ENCODE assay signal across 23 cellular contexts in genomic region chr10:44457259-44457658, GRCh38.
DNase-seq lines count a peak whose midpoint lies in the region; ATAC-seq, FAIRE-seq and TF ChIP-seq lines count a peak whose summit lies in the region.
"Had no signal": no experiment of that assay in that cellular context is flagged by ENCODE, and none has a peak within 500 bp of the region (broad histone marks: within the 10 kb centered on the region; RNA-seq: fewer than 3 reads in every experiment).

No MANE protein-coding gene starts in this region.

- H3K79me2 ChIP-seq in DOHH2 (ENCODE audit: control insufficient read depth, low read length) (no peaks in the 10 kb centered on the region), astrocyte (ENCODE audit: insufficient read depth, low read length) (no peaks in the 10 kb centered on the region)

- no peak for TF ChIP-seq POLR2A in gastrocnemius medialis (IDR thresholded peaks at IDR 0.05)

- no peak overlapping the region for H3K27ac ChIP-seq in DOHH2 (ENCODE audit: low read depth, low read length)
- H3K27ac ChIP-seq in HL-60 (replicated peaks) = no peak overlapping the region
- H3K27ac ChIP-seq in astrocyte (ENCODE audit: low read depth, low read length) = no peak overlapping the region
- no peak overlapping the region for H3K27ac ChIP-seq in lower lobe of right lung
- H3K27ac ChIP-seq in gastrocnemius medialis = no peak overlapping the region
- H3K27ac ChIP-seq: SJSA1 had no signal

- H3K9me2 ChIP-seq in DOHH2 (replicated peaks; ENCODE audit: control insufficient read depth, low read length) = no peaks in the 10 kb centered on the region

- H3K27me3 ChIP-seq in DOHH2 (ENCODE audit: control insufficient read depth, low read length) (no peaks in the 10 kb centered on the region), HL-60 (ENCODE audit: insufficient read depth, poor library complexity, severe bottlenecking) (no peaks in the 10 kb centered on the region), astrocyte (ENCODE audit: insufficient read depth, low read length) (no peaks in the 10 kb centered on the region), lower lobe of right lung (ENCODE audit: low read depth) (no peaks in the 10 kb centered on the region), gastrocnemius medialis (no peaks in the 10 kb centered on the region)
- H3K27me3 ChIP-seq: SJSA1 had no signal

- H3K4me1 ChIP-seq in DOHH2 (ENCODE audit: control insufficient read depth, low read length) (no peaks in the 10 kb centered on the region), astrocyte (ENCODE audit: insufficient read depth, low read length) (no peaks in the 10 kb centered on the region), lower lobe of right lung (no peaks in the 10 kb centered on the region), gastrocnemius medialis (peaks cover 0 to 4% of the 10 kb centered on the region in 2 donors)
- H3K4me1 ChIP-seq: SJSA1 had no signal

- H3K9me3 Mint-ChIP-seq in astrocyte (ENCODE audit: unreplicated experiment) (peaks cover 7% of the 10 kb centered on the region), neural crest cell (peaks cover 15% of the 10 kb centered on the region)

- TF ChIP-seq CTCF in DOHH2 (IDR thresholded peaks at IDR 0.05; ENCODE audit: low read depth, low read length, poor library complexity, severe bottlenecking) (peak; percentile 38), HL-60 (IDR thresholded peaks at IDR 0.05; ENCODE audit: insufficient read depth, low read length) (peak; percentile 2), astrocyte (IDR thresholded peaks at IDR 0.05; ENCODE audit: insufficient read depth, low read depth, low read length) (peak; percentile 7), neural crest cell (conservative IDR thresholded peaks at IDR 0.05) (peak; percentile 27), lower lobe of right lung (IDR thresholded peaks at IDR 0.05) (no peak), gastrocnemius medialis (IDR thresholded peaks at IDR 0.05 in 4 of 5, conservative IDR thresholded peaks at IDR 0.05 in 1 of 5) (no peak)

- ATAC-seq in HG03095 (IDR thresholded peaks at IDR 0.05; ENCODE audit: unreplicated experiment) (no peak), lower lobe of right lung (no peak), gastrocnemius medialis (no peak)
- ATAC-seq: left cardiac atrium; natural killer cell; stimulated activated effector memory CD8-positive, alpha-beta T cell treated with anti-CD3 and anti-CD28 coated beads, Interleukin-12 subunit alpha, Interleukin-12 subunit beta, amount 100 ng/mL, for 72 hours had no signal

- intact Hi-C loops in lower lobe of right lung (cut with DNase I) (no loop called here), gastrocnemius medialis (cut with DNase I; ENCODE audit: low total_unique reads) (no loop called here)

- H3K36me3 ChIP-seq in DOHH2 (ENCODE audit: control insufficient read depth, low read length) (no peaks in the 10 kb centered on the region), astrocyte (ENCODE audit: insufficient read depth, low read length) (no peaks in the 10 kb centered on the region), lower lobe of right lung (no peaks in the 10 kb centered on the region), gastrocnemius medialis (no peaks in the 10 kb centered on the region)
- H3K36me3 ChIP-seq: SJSA1 had no signal

- H3K9ac ChIP-seq in astrocyte (ENCODE audit: low read length) = no peak overlapping the region

- in situ Hi-C loops in gastrocnemius medialis (cut with MboI; ENCODE audit: low sequenced_read_pairs in 4 of 4) = no loop called here

- H2AFZ ChIP-seq in astrocyte (ENCODE audit: low read depth, low read length) = no peak overlapping the region

- H3K9me3 ChIP-seq in DOHH2 (ENCODE audit: control insufficient read depth, insufficient read depth, low read length) (no peaks in the 10 kb centered on the region), astrocyte (ENCODE audit: insufficient read depth, low read depth, low read length) (no peaks in the 10 kb centered on the region), lower lobe of right lung (no peaks in the 10 kb centered on the region), gastrocnemius medialis (no peaks in the 10 kb centered on the region)

- H3K27me3 Mint-ChIP-seq in astrocyte (ENCODE audit: low read depth, unreplicated experiment) = peaks cover 8% of the 10 kb centered on the region
- no peaks in the 10 kb centered on the region for H3K27me3 Mint-ChIP-seq in neural crest cell (ENCODE audit: low read depth)

- H3K36me3 Mint-ChIP-seq in astrocyte (ENCODE audit: low read depth, unreplicated experiment) = no peaks in the 10 kb centered on the region
- H3K36me3 Mint-ChIP-seq in neural crest cell (ENCODE audit: low read depth) = no peaks in the 10 kb centered on the region
- H3K36me3 Mint-ChIP-seq: CD8-positive, alpha-beta memory T cell; natural killer cell; stimulated activated effector memory CD8-positive, alpha-beta T cell treated with anti-CD3 and anti-CD28 coated beads, Interleukin-12 subunit alpha, Interleukin-12 subunit beta, amount 100 ng/mL, for 72 hours had no signal

- H3K4me3 ChIP-seq in DOHH2 (ENCODE audit: low read length) = no peak overlapping the region
- H3K4me3 ChIP-seq in HL-60 (replicated peaks; ENCODE audit: insufficient read depth, low read length) = no peak overlapping the region
- no peak overlapping the region for H3K4me3 ChIP-seq in astrocyte (ENCODE audit: insufficient read depth, low read depth, low read length)
- no peak overlapping the region for H3K4me3 ChIP-seq in lower lobe of right lung
- no peak overlapping the region for H3K4me3 ChIP-seq in gastrocnemius medialis
- H3K4me3 ChIP-seq: SJSA1 had no signal

- H4K20me1 ChIP-seq in DOHH2 (ENCODE audit: control insufficient read depth, insufficient read depth, low read depth, low read length) (no peaks in the 10 kb centered on the region), astrocyte (ENCODE audit: insufficient read depth, low read length) (no peaks in the 10 kb centered on the region)

- DNase-seq in HL-60 (ENCODE audit: low read depth in 1 of 2, low spot score in 1 of 2) (no peak), astrocyte (ENCODE audit: low read depth) (no peak), neural crest cell (ENCODE audit: low read depth, low spot score) (no peak), lower lobe of right lung (no peak), gastrocnemius medialis (no peak)
- DNase-seq: activated CD4-positive, alpha-beta T cell treated with anti-CD3 and anti-CD28 coated beads, Interleukin-2, amount 50 U/mL, for 48 hours; activated naive CD4-positive, alpha-beta T cell treated with Interleukin-2 at 50 U/mL for 16 hours; activated T-cell treated with anti-CD3 and anti-CD28 coated beads for 4 hours; amygdala; CD8-positive, alpha-beta memory T cell; central memory CD4-positive, alpha-beta T cell; left cardiac atrium; mesendoderm; natural killer cell; NCI-H146; NCI-H2171; NCI-H82; T-helper 2 cell had no signal

- H3K4me2 ChIP-seq in DOHH2 (ENCODE audit: low read length) (no peak overlapping the region), astrocyte (ENCODE audit: low read length) (no peak overlapping the region)

- no peak for FAIRE-seq in astrocyte (lab: Jason Lieb, UNC)
- FAIRE-seq: H54 had no signal

- no peaks in the 10 kb centered on the region for H3K4me1 Mint-ChIP-seq in astrocyte (ENCODE audit: low read depth, unreplicated experiment)
- H3K4me1 Mint-ChIP-seq in neural crest cell = peaks cover 10% of the 10 kb centered on the region
- H3K4me1 Mint-ChIP-seq: CD8-positive, alpha-beta memory T cell; natural killer cell; stimulated activated effector memory CD8-positive, alpha-beta T cell treated with anti-CD3 and anti-CD28 coated beads, Interleukin-12 subunit alpha, Interleukin-12 subunit beta, amount 100 ng/mL, for 72 hours had no signal

- no peaks in the 10 kb centered on the region for H3F3A ChIP-seq in DOHH2 (ENCODE audit: control insufficient read depth, insufficient read depth)

- H3K4me3 Mint-ChIP-seq in astrocyte (ENCODE audit: unreplicated experiment) (no peak overlapping the region), neural crest cell (no peak overlapping the region)
- H3K4me3 Mint-ChIP-seq: CD8-positive, alpha-beta memory T cell; natural killer cell; stimulated activated effector memory CD8-positive, alpha-beta T cell treated with anti-CD3 and anti-CD28 coated beads, Interleukin-12 subunit alpha, Interleukin-12 subunit beta, amount 100 ng/mL, for 72 hours had no signal

- H3K27ac Mint-ChIP-seq in astrocyte (ENCODE audit: unreplicated experiment) = no peak overlapping the region
- no peak overlapping the region for H3K27ac Mint-ChIP-seq in neural crest cell (ENCODE audit: unreplicated experiment)
- H3K27ac Mint-ChIP-seq: CD8-positive, alpha-beta memory T cell; natural killer cell; stimulated activated effector memory CD8-positive, alpha-beta T cell treated with anti-CD3 and anti-CD28 coated beads, Interleukin-12 subunit alpha, Interleukin-12 subunit beta, amount 100 ng/mL, for 72 hours had no signal

Comparison
In these comparisons a context has a peak if more than half of its experiments do, and no peak if none do; other contexts are left out.
1. CTCF ChIP-seq: peak in DOHH2 (single experiment), HL-60 (single experiment), astrocyte (single experiment) and neural crest cell (single experiment); none in lower lobe of right lung (single experiment) and gastrocnemius medialis (0 of 5).